ENCODE assay signal across 8 cellular contexts in genomic region chr6:17907467-17908229, GRCh38.
DNase-seq lines count a peak whose midpoint lies in the region; ATAC-seq and TF ChIP-seq lines count a peak whose summit lies in the region.

No MANE protein-coding gene starts in this region.

- H3K9ac ChIP-seq in neural progenitor cell, result no peak overlapping the region

- H3K27ac Mint-ChIP-seq in activated T-helper 17 cell treated with anti-CD3 and anti-CD28 coated beads, Interleukin-2, amount 50 U/mL, for 72 hours, result no peak overlapping the region
- no peak overlapping the region for H3K27ac Mint-ChIP-seq in neural progenitor cell

- H3F3A ChIP-seq in neural progenitor cell (ENCODE audit: low read depth), result no peaks in the 10 kb centered on the region

- DNase-seq in ELR (ENCODE audit: low read depth) (peak; percentile 99), HT-29 (ENCODE audit: low spot score) (peak; percentile 29), left cardiac atrium (peak; percentile 70), SHP77 treated with DMSO at 0.1 percent for 48 hours (lab: John Stamatoyannopoulos, UW) (no peak), D341Med (ENCODE audit: low spot score) (no peak), neural progenitor cell (ENCODE audit: low spot score) (no peak)

- no peaks in the 10 kb centered on the region for H3K9me3 Mint-ChIP-seq in activated T-helper 17 cell treated with anti-CD3 and anti-CD28 coated beads, Interleukin-2, amount 50 U/mL, for 72 hours
- peaks cover 8% of the 10 kb centered on the region for H3K9me3 Mint-ChIP-seq in neural progenitor cell

- H3K4me2 ChIP-seq in neural progenitor cell, result no peak overlapping the region

- H4K20me1 ChIP-seq in neural progenitor cell (ENCODE audit: low read depth), result no peaks in the 10 kb centered on the region

- no peaks in the 10 kb centered on the region for H3K27me3 ChIP-seq in neural progenitor cell

- H3K27ac ChIP-seq in skin epidermis, result peak overlapping the region in 20 of 21 experiments; percentile 25 to 86 (median 76)
- no peak overlapping the region for H3K27ac ChIP-seq in neural progenitor cell

- H3K36me3 ChIP-seq in neural progenitor cell, result no peaks in the 10 kb centered on the region

- ATAC-seq in activated T-helper 17 cell treated with anti-CD3 and anti-CD28 coated beads, Interleukin-2, amount 50 U/mL, for 72 hours (replicated peaks), result peak; percentile 39
- peak; percentile 87 to 93 for ATAC-seq in left cardiac atrium

- H3K4me1 Mint-ChIP-seq in activated T-helper 17 cell treated with anti-CD3 and anti-CD28 coated beads, Interleukin-2, amount 50 U/mL, for 72 hours, result no peaks in the 10 kb centered on the region
- peaks cover 4% of the 10 kb centered on the region for H3K4me1 Mint-ChIP-seq in neural progenitor cell

- H3K9me3 ChIP-seq in neural progenitor cell (ENCODE audit: low read depth), result no peaks in the 10 kb centered on the region

- intact Hi-C loops in left cardiac atrium (cut with DNase I), result no loop called here

- no peak overlapping the region for H3K4me3 Mint-ChIP-seq in activated T-helper 17 cell treated with anti-CD3 and anti-CD28 coated beads, Interleukin-2, amount 50 U/mL, for 72 hours
- H3K4me3 Mint-ChIP-seq in neural progenitor cell, result no peak overlapping the region

- no peaks in the 10 kb centered on the region for H3K4me1 ChIP-seq in neural progenitor cell

- peaks cover 21% of the 10 kb centered on the region for H3K27me3 Mint-ChIP-seq in activated T-helper 17 cell treated with anti-CD3 and anti-CD28 coated beads, Interleukin-2, amount 50 U/mL, for 72 hours
- no peaks in the 10 kb centered on the region for H3K27me3 Mint-ChIP-seq in neural progenitor cell (ENCODE audit: insufficient read depth, low read depth)

- H2AFZ ChIP-seq in neural progenitor cell (replicated peaks), result no peak overlapping the region

- no peak for TF ChIP-seq CTCF in neural progenitor cell (IDR thresholded peaks at IDR 0.05)

- H3K4me3 ChIP-seq in skin epidermis, result no peak overlapping the region
- H3K4me3 ChIP-seq in neural progenitor cell, result no peak overlapping the region

- no peaks in the 10 kb centered on the region for H3K36me3 Mint-ChIP-seq in activated T-helper 17 cell treated with anti-CD3 and anti-CD28 coated beads, Interleukin-2, amount 50 U/mL, for 72 hours (ENCODE audit: low read depth)
- H3K36me3 Mint-ChIP-seq in neural progenitor cell, result peaks cover 8% of the 10 kb centered on the region

- H3K79me2 ChIP-seq in neural progenitor cell (ENCODE audit: low read depth), result peaks cover 9% of the 10 kb centered on the region

Comparison
In these comparisons a context has a peak if more than half of its experiments do, and no peak if none do; other contexts are left out.
1. DNase-seq: peak in ELR (single experiment), HT-29 (single experiment) and left cardiac atrium (single experiment); none in SHP77 treated with DMSO at 0.1 percent for 48 hours (single experiment), D341Med (single experiment) and neural progenitor cell (single experiment).